In genomic region chr12:123997908-123998307, GRCh38 we compare ENCODE assay signal across 29 cellular contexts. TPM values are rescaled to one million over a fixed set of nuclear protein-coding genes. Genes with fewer than 3 reads are reported as not detected.
DNase-seq lines count a peak whose midpoint lies in the region; ATAC-seq, FAIRE-seq and TF ChIP-seq lines count a peak whose summit lies in the region.
"Had no signal": no experiment of that assay in that cellular context is flagged by ENCODE, and none has a peak within 500 bp of the region (broad histone marks: within the 10 kb centered on the region; RNA-seq: fewer than 3 reads in every experiment).

No MANE protein-coding gene starts in this region.

- DNase-seq in cardiac muscle cell (ENCODE audit: low read depth in 1 of 2, low spot score in 1 of 2), result no peak
- no peak for DNase-seq in left cardiac atrium
- DNase-seq in dorsolateral prefrontal cortex, result no peak
- no peak for DNase-seq in neural crest cell (ENCODE audit: low read depth, low spot score)
- no peak for DNase-seq in upper lobe of right lung
- DNase-seq in activated naive CD4-positive, alpha-beta T cell (lab: John Stamatoyannopoulos, UW), result no peak
- DNase-seq in kidney, result no peak
- DNase-seq in aorta, result no peak
- DNase-seq: 8988T; ACHN; BE2C; Calu3; DMS79 treated with DMSO at 0.1 percent for 48 hours; GF-D8; KBM-7; MG63; NCI-H1105 treated with DMSO at 0.1 percent for 48 hours; NCI-H146; NCI-H1930; NCI-H2107; NCI-H524; NCI-H82; NK-92 treated with Interleukin-12 subunit alpha and Interleukin-12 subunit beta, amount 100 ng/mL, for 24 hours; PC-3 had no signal

- no peaks in the 10 kb centered on the region for H3K27me3 ChIP-seq in cardiac muscle cell
- H3K27me3 ChIP-seq in dorsolateral prefrontal cortex, result no peaks in the 10 kb centered on the region
- no peaks in the 10 kb centered on the region for H3K27me3 ChIP-seq in upper lobe of right lung
- H3K27me3 ChIP-seq in aorta (ENCODE audit: control insufficient read depth in 1 of 2, insufficient read depth in 2 of 2, low read length in 1 of 2), result no peaks in the 10 kb centered on the region
- H3K27me3 ChIP-seq: BE2C, MG63, SJCRH30 had no signal

- no peaks in the 10 kb centered on the region for H3K27me3 Mint-ChIP-seq in neural crest cell (ENCODE audit: low read depth)

- H3K9me3 Mint-ChIP-seq in neural crest cell, result no peaks in the 10 kb centered on the region
- H3K9me3 Mint-ChIP-seq: CD14-positive monocyte had no signal

- FAIRE-seq in kidney (lab: Jason Lieb, UNC), result no peak
- FAIRE-seq: GM12891, H54, HepG2 had no signal

- H3K4me1 ChIP-seq in cardiac muscle cell (ENCODE audit: low read depth) (peaks cover 97% of the 10 kb centered on the region), upper lobe of right lung (peaks cover 20% of the 10 kb centered on the region), kidney (ENCODE audit: control insufficient read depth in 1 of 2, insufficient read depth in 1 of 2, low read depth in 1 of 2, low read length in 2 of 2) (no peaks in the 10 kb centered on the region), aorta (ENCODE audit: control insufficient read depth in 1 of 2, insufficient read depth in 2 of 2, low read length in 2 of 2) (no peaks in the 10 kb centered on the region)

- 60 to 62% methylated on average over 5 of the region's 5 CpGs for WGBS in aorta, 2 donors

- H3K36me3 Mint-ChIP-seq in neural crest cell (ENCODE audit: low read depth), result peaks cover 7% of the 10 kb centered on the region

- no peak overlapping the region for H3K9ac ChIP-seq in kidney (ENCODE audit: low read length in 2 of 2)

- peaks cover 51% of the 10 kb centered on the region for H3K4me1 Mint-ChIP-seq in neural crest cell
- H3K4me1 Mint-ChIP-seq: CD14-positive monocyte had no signal

- intact Hi-C loops in left cardiac atrium (cut with DNase I) (no loop called here), dorsolateral prefrontal cortex (cut with DNase I) (no loop called here), upper lobe of right lung (cut with DNase I) (no loop called here), kidney (cut with DNase I) (no loop called here), aorta (cut with DNase I) (no loop called here)

- H3K9me3 ChIP-seq in cardiac muscle cell (ENCODE audit: low read depth) (no peaks in the 10 kb centered on the region), upper lobe of right lung (no peaks in the 10 kb centered on the region), kidney (ENCODE audit: control insufficient read depth in 1 of 2, low read length in 2 of 2) (no peaks in the 10 kb centered on the region), aorta (ENCODE audit: control insufficient read depth, low read length) (no peaks in the 10 kb centered on the region)
- H3K9me3 ChIP-seq: BE2C, MG63, SJCRH30 had no signal

- H3K27ac Mint-ChIP-seq in neural crest cell (ENCODE audit: unreplicated experiment), result peak overlapping the region; percentile 83

- H3K4me3 Mint-ChIP-seq in neural crest cell, result peak overlapping the region; percentile 79
- H3K4me3 Mint-ChIP-seq: CD14-positive monocyte had no signal

- ATAC-seq in left cardiac atrium (no peak), upper lobe of right lung (no peak), aorta (ENCODE audit: low FRiP score) (no peak)
- ATAC-seq: HepG2, PC-3 had no signal

- peaks cover 4% of the 10 kb centered on the region for H3K36me3 ChIP-seq in cardiac muscle cell
- H3K36me3 ChIP-seq in upper lobe of right lung, result peaks cover 16% of the 10 kb centered on the region
- H3K36me3 ChIP-seq in kidney (ENCODE audit: control insufficient read depth in 1 of 2, insufficient read depth in 2 of 2, low read length in 2 of 2), result peaks cover 17 to 27% of the 10 kb centered on the region in 2 donors
- peaks cover 4 to 5% of the 10 kb centered on the region in 2 donors for H3K36me3 ChIP-seq in aorta (ENCODE audit: control insufficient read depth in 1 of 2, insufficient read depth in 2 of 2, low read length in 1 of 2)

- TF ChIP-seq CTCF in cardiac muscle cell (IDR thresholded peaks at IDR 0.05; ENCODE audit: low read depth, low read length) (no peak), dorsolateral prefrontal cortex (IDR thresholded peaks at IDR 0.05 in 54 of 56, conservative IDR thresholded peaks at IDR 0.05 in 2 of 56; ENCODE audit: low read depth in 1 of 56, partially characterized antibody in 56 of 56) (no peak), neural crest cell (conservative IDR thresholded peaks at IDR 0.05) (no peak), upper lobe of right lung (IDR thresholded peaks at IDR 0.05) (no peak), kidney (IDR thresholded peaks at IDR 0.05; ENCODE audit: borderline replicate concordance, extremely low read depth, insufficient read depth) (no peak)

- no peak overlapping the region for H3K4me3 ChIP-seq in cardiac muscle cell
- H3K4me3 ChIP-seq in dorsolateral prefrontal cortex, result no peak overlapping the region
- H3K4me3 ChIP-seq in upper lobe of right lung, result no peak overlapping the region
- no peak overlapping the region for H3K4me3 ChIP-seq in kidney (ENCODE audit: low read length in 2 of 2)
- H3K4me3 ChIP-seq in aorta (ENCODE audit: low read length in 2 of 2), result no peak overlapping the region
- H3K4me3 ChIP-seq: MG63, SJCRH30 had no signal

- peak overlapping the region; percentile 92 for H3K27ac ChIP-seq in cardiac muscle cell
- H3K27ac ChIP-seq in dorsolateral prefrontal cortex, result peak overlapping the region in 53 of 59 donors; percentile 25 to 93 (median 82)
- H3K27ac ChIP-seq in upper lobe of right lung, result peak overlapping the region; percentile 31
- H3K27ac ChIP-seq in kidney (ENCODE audit: low read depth in 2 of 2, low read length in 2 of 2), result no peak overlapping the region
- no peak overlapping the region for H3K27ac ChIP-seq in aorta (ENCODE audit: low read depth in 1 of 2, low read length in 2 of 2)
- H3K27ac ChIP-seq: SJCRH30 had no signal

RNA-seq across cellular contexts. Expression of gene ZNF664, which starts 24.9 kb away (rescaled TPM):
- total RNA-seq in cardiac muscle cell (78.9 and 115 TPM in 2 replicates), left cardiac atrium (10 to 100 TPM; 67.6 to 75.8 TPM), dorsolateral prefrontal cortex (100 to 1,000 TPM in 99 of 120 experiments, 10 to 100 TPM in 21; 82.2 to 211 (median 117) TPM), neural crest cell (156 and 167 TPM in 2 replicates), upper lobe of right lung (92.3 TPM), kidney (104 TPM), aorta (10 to 100 TPM; 57.7 to 59.3 TPM)
- polyA plus RNA-seq in cardiac muscle cell (40.5 and 43.4 TPM in 2 replicates), kidney (ENCODE audit: insufficient read depth, low read depth, low replicate concordance) (44.9 TPM), aorta (10 to 100 TPM; 36.1 to 68.2 TPM)

RNA-seq across cellular contexts. Expression of gene CCDC92, which starts 25.3 kb away (rescaled TPM):
- 39.0 and 49.3 TPM in 2 replicates for total RNA-seq in cardiac muscle cell
- 67.0 and 88.7 TPM in 2 replicates for polyA plus RNA-seq in cardiac muscle cell
- total RNA-seq in left cardiac atrium, result 10 to 100 TPM; 46.3 to 53.8 TPM
- 100 to 1,000 TPM in 116 of 120 experiments, 10 to 100 TPM in 4; 89.7 to 184 (median 138) TPM for total RNA-seq in dorsolateral prefrontal cortex
- total RNA-seq in neural crest cell, result 33.5 and 36.5 TPM in 2 replicates
- total RNA-seq in upper lobe of right lung, result 48.6 TPM
- total RNA-seq in kidney, result 41.4 TPM
- polyA plus RNA-seq in kidney (ENCODE audit: insufficient read depth, low read depth, low replicate concordance), result 39.3 TPM
- 10 to 100 TPM; 46.3 to 70.8 TPM for total RNA-seq in aorta
- 10 to 100 TPM; 52.6 to 66.3 TPM for polyA plus RNA-seq in aorta

Comparison
In these comparisons a context has a peak if more than half of its experiments do, and no peak if none do; other contexts are left out.
1. H3K27ac ChIP-seq: peak in cardiac muscle cell (single experiment), dorsolateral prefrontal cortex (53 of 59) and upper lobe of right lung (single experiment); none in kidney (0 of 2) and aorta (0 of 2).